Comparison of ENCODE assay signal across 8 cellular contexts in the genomic region with DNA sequence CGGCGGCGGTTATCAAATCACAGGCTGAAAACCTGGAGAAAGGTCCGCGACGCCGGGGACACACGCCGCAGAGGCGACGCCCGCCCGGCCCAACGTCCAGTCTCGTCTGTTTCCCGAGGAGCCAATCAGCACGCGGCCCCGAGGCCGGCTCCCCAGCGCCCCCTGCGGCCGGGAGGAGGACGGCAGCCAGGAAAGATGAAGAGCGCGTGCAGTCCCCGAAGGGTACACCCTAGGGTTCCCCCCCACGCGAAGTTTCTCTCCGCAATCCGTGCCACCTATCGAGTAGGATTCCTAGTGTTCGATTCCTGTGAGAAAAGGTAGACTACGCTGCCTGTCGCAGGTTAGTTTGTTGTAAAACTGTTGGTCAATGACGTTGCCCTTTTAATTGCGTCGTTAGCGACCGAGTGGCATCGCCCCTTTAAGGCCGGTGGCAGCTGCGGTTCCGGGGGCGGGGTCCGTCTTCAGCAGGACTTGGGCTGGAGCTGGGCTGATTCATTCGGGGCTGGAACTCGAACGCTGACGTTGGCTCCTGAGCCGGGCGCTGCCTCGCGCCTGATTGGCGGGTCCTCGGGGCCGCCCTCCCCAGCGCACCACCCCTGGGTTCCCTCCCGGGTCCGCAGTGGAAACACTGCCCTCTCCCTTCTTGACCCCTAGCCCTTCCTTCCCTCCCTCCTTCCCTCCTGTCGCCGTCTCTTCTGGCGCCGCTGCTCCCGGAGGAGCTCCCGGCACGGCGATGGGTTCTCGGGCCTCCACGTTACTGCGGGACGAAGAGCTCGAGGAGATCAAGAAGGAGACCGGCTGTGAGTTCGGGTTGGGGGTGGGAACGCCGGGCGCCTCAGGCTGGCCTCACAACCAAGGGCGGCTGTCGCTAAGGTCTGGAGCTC. TPM values are rescaled to one million over a fixed set of nuclear protein-coding genes. Genes with fewer than 3 reads are reported as not detected.
DNase-seq lines count a peak whose midpoint lies in the region; ATAC-seq and TF ChIP-seq lines count a peak whose summit lies in the region.

A gene (plus strand): TSS at position 619 of the 884 bp plus-strand sequence. CDS start 115 bp downstream, at position 734.
A gene with protein sequence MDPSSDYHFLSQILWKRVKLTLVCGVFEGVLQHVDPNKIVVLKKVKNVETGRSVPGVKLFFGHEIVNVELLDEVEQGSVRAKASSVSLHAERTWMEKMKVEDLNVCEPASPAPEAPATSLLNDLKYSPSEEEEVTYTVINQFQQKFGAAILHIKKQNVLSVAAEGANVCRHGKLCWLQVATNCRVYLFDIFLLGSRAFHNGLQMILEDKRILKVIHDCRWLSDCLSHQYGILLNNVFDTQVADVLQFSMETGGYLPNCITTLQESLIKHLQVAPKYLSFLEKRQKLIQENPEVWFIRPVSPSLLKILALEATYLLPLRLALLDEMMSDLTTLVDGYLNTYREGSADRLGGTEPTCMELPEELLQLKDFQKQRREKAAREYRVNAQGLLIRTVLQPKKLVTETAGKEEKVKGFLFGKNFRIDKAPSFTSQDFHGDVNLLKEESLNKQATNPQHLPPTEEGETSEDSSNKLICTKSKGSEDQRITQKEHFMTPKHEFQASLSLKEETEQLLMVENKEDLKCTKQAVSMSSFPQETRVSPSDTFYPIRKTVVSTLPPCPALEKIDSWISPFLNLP (minus strand): TSS at position 108 of the 884 bp plus-strand sequence. CDS start 4,182 bp downstream, outside the sequence.

- H3K4me3 Mint-ChIP-seq in activated T-helper 17 cell treated with anti-CD3 and anti-CD28 coated beads, Interleukin-2, amount 50 U/mL, for 72 hours, result peak within 1 kb of the TSS; percentile 88
- H3K4me3 Mint-ChIP-seq in naive thymus-derived CD4-positive, alpha-beta T cell, result peak within 1 kb of the TSS; percentile 85 to 94 (median 91)
- peak within 1 kb of the TSS; percentile 93 for H3K4me3 Mint-ChIP-seq in stimulated activated memory B cell treated with anti-CD40 and anti-IgM and Interleukin-4, amounts not matched to agents 10 μg/mL and 1 μg/mL and 100 μg/mL, for 72 hours

- H3K4me1 Mint-ChIP-seq in activated T-helper 17 cell treated with anti-CD3 and anti-CD28 coated beads, Interleukin-2, amount 50 U/mL, for 72 hours, result no peaks in the 10 kb centered on the region
- H3K4me1 Mint-ChIP-seq in naive thymus-derived CD4-positive, alpha-beta T cell, result peaks cover 17 to 36% (median 25%) of the 10 kb centered on the region in 7 donors
- peaks cover 24% of the 10 kb centered on the region for H3K4me1 Mint-ChIP-seq in stimulated activated memory B cell treated with anti-CD40 and anti-IgM and Interleukin-4, amounts not matched to agents 10 μg/mL and 1 μg/mL and 100 μg/mL, for 72 hours

- TF ChIP-seq CTCF in LNCAP (IDR thresholded peaks at IDR 0.05), result peak; percentile 97
- TF ChIP-seq CTCF in fibroblast of mammary gland (conservative IDR thresholded peaks at IDR 0.05; ENCODE audit: control insufficient read depth, insufficient read depth, low read depth, low read length), result peak; percentile 73

- H3K36me3 Mint-ChIP-seq in activated T-helper 17 cell treated with anti-CD3 and anti-CD28 coated beads, Interleukin-2, amount 50 U/mL, for 72 hours (ENCODE audit: low read depth), result no peaks in the 10 kb centered on the region
- H3K36me3 Mint-ChIP-seq in naive thymus-derived CD4-positive, alpha-beta T cell, result peaks cover 0 to 1% (median 0%) of the 10 kb centered on the region in 5 donors
- no peaks in the 10 kb centered on the region for H3K36me3 Mint-ChIP-seq in stimulated activated memory B cell treated with anti-CD40 and anti-IgM and Interleukin-4, amounts not matched to agents 10 μg/mL and 1 μg/mL and 100 μg/mL, for 72 hours

- H3K27ac Mint-ChIP-seq in activated T-helper 17 cell treated with anti-CD3 and anti-CD28 coated beads, Interleukin-2, amount 50 U/mL, for 72 hours, result peak within 1 kb of the TSS; percentile 87
- H3K27ac Mint-ChIP-seq in naive thymus-derived CD4-positive, alpha-beta T cell, result peak within 1 kb of the TSS; percentile 81 to 94 (median 92)
- peak within 1 kb of the TSS; percentile 88 for H3K27ac Mint-ChIP-seq in stimulated activated memory B cell treated with anti-CD40 and anti-IgM and Interleukin-4, amounts not matched to agents 10 μg/mL and 1 μg/mL and 100 μg/mL, for 72 hours

- H3K9me3 ChIP-seq in naive thymus-derived CD4-positive, alpha-beta T cell (ENCODE audit: control insufficient read depth in 2 of 3, low read length in 3 of 3), result no peaks in the 10 kb centered on the region

- CTCF ChIA-PET in naive thymus-derived CD4-positive, alpha-beta T cell (lab: Charles Lee), result interaction anchor here (0.7 to 1.8 kb wide), 7 partner anchors 12 to 337 kb away, joined by 3 to 5 read pairs (median 3); a partner anchor contains a TSS

- no peaks in the 10 kb centered on the region for H3K27me3 ChIP-seq in naive thymus-derived CD4-positive, alpha-beta T cell (ENCODE audit: control insufficient read depth in 2 of 2, insufficient read depth in 2 of 2, low read length in 2 of 2)

- ATAC-seq in activated T-helper 17 cell treated with anti-CD3 and anti-CD28 coated beads, Interleukin-2, amount 50 U/mL, for 72 hours (replicated peaks), result peak; percentile 99
- ATAC-seq in naive thymus-derived CD4-positive, alpha-beta T cell, result peak; percentile 96
- ATAC-seq in stimulated activated memory B cell treated with anti-CD40 and anti-IgM and Interleukin-4, amounts not matched to agents 10 μg/mL and 1 μg/mL and 100 μg/mL, for 72 hours, result peak; percentile 100

- DNase-seq in ELF-1 (ENCODE audit: low read depth, low spot score) (peak; percentile 99), GOT3 (lab: John Stamatoyannopoulos, UW) (peak; percentile 93), RPMI7951 (ENCODE audit: low read depth) (peak; percentile 98), fibroblast of mammary gland (ENCODE audit: low read depth) (peak; percentile 97)
- peak; percentile 86 to 96 (median 90) for DNase-seq in naive thymus-derived CD4-positive, alpha-beta T cell

- H3K36me3 ChIP-seq in naive thymus-derived CD4-positive, alpha-beta T cell (ENCODE audit: control insufficient read depth in 2 of 3, insufficient read depth in 3 of 3, low read length in 3 of 3), result no peaks in the 10 kb centered on the region

- no peaks in the 10 kb centered on the region for H3K9me3 Mint-ChIP-seq in activated T-helper 17 cell treated with anti-CD3 and anti-CD28 coated beads, Interleukin-2, amount 50 U/mL, for 72 hours
- peaks cover 0 to 2% (median 0%) of the 10 kb centered on the region in 11 donors for H3K9me3 Mint-ChIP-seq in naive thymus-derived CD4-positive, alpha-beta T cell
- no peaks in the 10 kb centered on the region for H3K9me3 Mint-ChIP-seq in stimulated activated memory B cell treated with anti-CD40 and anti-IgM and Interleukin-4, amounts not matched to agents 10 μg/mL and 1 μg/mL and 100 μg/mL, for 72 hours

- intact Hi-C loops in naive thymus-derived CD4-positive, alpha-beta T cell (cut with micrococcal nuclease), result loop anchor here (1.0 to 10.0 kb wide), 20 partner anchors 52 to 1874 kb away; a partner anchor contains a TSS

- POLR2A ChIA-PET in naive thymus-derived CD4-positive, alpha-beta T cell (lab: Charles Lee), result interaction anchor here (0.6 to 1.7 kb wide), 7 partner anchors 35 to 713 kb away, joined by 3 to 13 read pairs (median 3); a partner anchor contains a TSS

- no peaks in the 10 kb centered on the region for H3K27me3 Mint-ChIP-seq in activated T-helper 17 cell treated with anti-CD3 and anti-CD28 coated beads, Interleukin-2, amount 50 U/mL, for 72 hours
- peaks cover 0 to 11% (median 0%) of the 10 kb centered on the region in 5 donors for H3K27me3 Mint-ChIP-seq in naive thymus-derived CD4-positive, alpha-beta T cell
- no peaks in the 10 kb centered on the region for H3K27me3 Mint-ChIP-seq in stimulated activated memory B cell treated with anti-CD40 and anti-IgM and Interleukin-4, amounts not matched to agents 10 μg/mL and 1 μg/mL and 100 μg/mL, for 72 hours

- peak within 1 kb of the TSS; percentile 93 for H3K4me3 ChIP-seq in fibroblast of mammary gland (ENCODE audit: control insufficient read depth, low read depth, low read length)
- peak within 1 kb of the TSS; percentile 92 for H3K4me3 ChIP-seq in naive thymus-derived CD4-positive, alpha-beta T cell (ENCODE audit: low read length)

- peaks cover 10 to 13% of the 10 kb centered on the region in 2 donors for H3K4me1 ChIP-seq in naive thymus-derived CD4-positive, alpha-beta T cell (ENCODE audit: control insufficient read depth in 2 of 2, insufficient read depth in 2 of 2, low read length in 2 of 2)

- peak within 1 kb of the TSS; percentile 82 for H3K27ac ChIP-seq in naive thymus-derived CD4-positive, alpha-beta T cell (ENCODE audit: low read depth, low read length)

RNA-seq across cellular contexts. Expression of the first gene that starts in this region (rescaled TPM):
- total RNA-seq in RPMI7951 (2014; rRNA removed; shearing (Covaris generic)), result 87.7 and 92.7 TPM in 2 replicates
- 10 to 100 TPM; 29.8 to 40.1 TPM for total RNA-seq in activated T-helper 17 cell treated with anti-CD3 and anti-CD28 coated beads, Interleukin-2, amount 50 U/mL, for 72 hours
- 10 to 100 TPM; 20.2 to 70.6 (median 24.7) TPM for total RNA-seq in naive thymus-derived CD4-positive, alpha-beta T cell
- 10 to 100 TPM; 11.0 to 12.4 TPM for polyA plus RNA-seq in naive thymus-derived CD4-positive, alpha-beta T cell

RNA-seq across cellular contexts. Expression of the second gene that starts in this region (rescaled TPM):
- total RNA-seq in RPMI7951 (2014; rRNA removed; shearing (Covaris generic)), result not detected in 2 replicates
- under 1 TPM in 1 of 2 donors, not detected in 1; 0.16 TPM for total RNA-seq in activated T-helper 17 cell treated with anti-CD3 and anti-CD28 coated beads, Interleukin-2, amount 50 U/mL, for 72 hours
- total RNA-seq in naive thymus-derived CD4-positive, alpha-beta T cell, result not detected
- not detected for polyA plus RNA-seq in naive thymus-derived CD4-positive, alpha-beta T cell

Comparison
In these comparisons a context has a peak if more than half of its experiments do, and no peak if none do; other contexts are left out.
1. Peak in every context shown above with its lines: DNase-seq, ATAC-seq, H3K4me3 ChIP-seq and H3K27ac ChIP-seq.